Comparison of ENCODE assay signal across 11 cellular contexts in genomic region chr3:46280105-46280797, GRCh38. TPM values are rescaled to one million over a fixed set of nuclear protein-coding genes. Genes with fewer than 3 reads are reported as not detected.
A peak's percentile ranks its signal among the peaks of the same experiment; 100 is the strongest.
DNase-seq lines count a peak whose midpoint lies in the region; ATAC-seq and TF ChIP-seq lines count a peak whose summit lies in the region.
"Had no signal": no experiment of that assay in that cellular context is flagged by ENCODE, and none has a peak within 500 bp of the region (broad histone marks: within the 10 kb centered on the region; RNA-seq: fewer than 3 reads in every experiment).

No MANE protein-coding gene starts in this region.

- POLR2A ChIA-PET in PC-9 (lab: Charles Lee; ENCODE audit: unreplicated experiment) = no interaction called here
- POLR2A ChIA-PET in A673 (lab: Charles Lee; ENCODE audit: low non-redundant PET) = no interaction called here

- BruUV-seq in PC-9 (replicated peaks; lab: Mats Ljungman, UMichigan) (no TSS peak), A673 (replicated peaks; lab: Mats Ljungman, UMichigan) (no TSS peak)

- no peaks in the 10 kb centered on the region for H3K27me3 Mint-ChIP-seq in activated naive CD8-positive, alpha-beta T cell

- peaks cover 67% of the 10 kb centered on the region for H3K4me1 Mint-ChIP-seq in activated naive CD8-positive, alpha-beta T cell (ENCODE audit: low read depth)

- H4K20me1 ChIP-seq in PC-9 (ENCODE audit: insufficient read depth) = no peaks in the 10 kb centered on the region

- 78 to 89% methylated on average over 5 of the region's 5 CpGs for WGBS in lung, 2 donors

- peaks cover 9% of the 10 kb centered on the region for H3K9me3 Mint-ChIP-seq in activated naive CD8-positive, alpha-beta T cell (ENCODE audit: low read depth)

- H3K27ac ChIP-seq in PC-9 (no peak overlapping the region), lung (ENCODE audit: low read depth in 1 of 2, low read length in 1 of 2) (no peak overlapping the region), A673 (ENCODE audit: low read depth, low read length, poor library complexity, severe bottlenecking) (no peak overlapping the region)

- H3K4me3 ChIP-seq in PC-9 = no peak overlapping the region
- no peak overlapping the region for H3K4me3 ChIP-seq in lung
- no peak overlapping the region for H3K4me3 ChIP-seq in A673 (ENCODE audit: low read depth, low read length, poor library complexity, severe bottlenecking)

- peak overlapping the region; percentile 70 for H3K27ac Mint-ChIP-seq in activated naive CD8-positive, alpha-beta T cell

- CTCF ChIA-PET in PC-9 (lab: Charles Lee) (no interaction called here), A673 (lab: Charles Lee) (no interaction called here)

- intact Hi-C loops in PC-9 (cut with micrococcal nuclease; ENCODE audit: unreplicated experiment) = no loop called here
- intact Hi-C loops in A673 (cut with micrococcal nuclease; ENCODE audit: unreplicated experiment) = no loop called here

- no peaks in the 10 kb centered on the region for H3K79me2 ChIP-seq in PC-9 (ENCODE audit: low read depth)

- H3K4me2 ChIP-seq in PC-9 = no peak overlapping the region

- ATAC-seq in lung (ENCODE audit: insufficient read depth, low FRiP score) (no peak), GM19395 (IDR thresholded peaks at IDR 0.05; ENCODE audit: unreplicated experiment) (no peak), GM21576 (IDR thresholded peaks at IDR 0.05; ENCODE audit: unreplicated experiment) (no peak)

- H3K27me3 ChIP-seq in PC-9 (ENCODE audit: insufficient read depth, low read depth) (no peaks in the 10 kb centered on the region), lung (ENCODE audit: control insufficient read depth, insufficient read depth) (no peaks in the 10 kb centered on the region), A673 (replicated peaks; ENCODE audit: insufficient read depth, low read depth, low read length, poor library complexity) (no peaks in the 10 kb centered on the region)

- H3K4me3 Mint-ChIP-seq in activated naive CD8-positive, alpha-beta T cell = peak overlapping the region; percentile 30

- H3K9me2 ChIP-seq in PC-9 (ENCODE audit: insufficient read depth) = no peaks in the 10 kb centered on the region

- no peaks in the 10 kb centered on the region for H3F3A ChIP-seq in PC-9 (ENCODE audit: insufficient read depth, low read depth)

- H3K4me1 ChIP-seq in PC-9 (replicated peaks; ENCODE audit: insufficient read depth) = peaks cover 10% of the 10 kb centered on the region
- H3K4me1 ChIP-seq in lung (ENCODE audit: control insufficient read depth in 2 of 2, insufficient read depth in 2 of 2, low read length in 2 of 2) = peaks cover 0 to 2% of the 10 kb centered on the region in 2 donors
- H3K4me1 ChIP-seq in A673 (ENCODE audit: insufficient read depth, low read length, poor library complexity, severe bottlenecking) = no peaks in the 10 kb centered on the region

- H3K9me3 ChIP-seq in PC-9 (ENCODE audit: insufficient read depth, low read depth) = no peaks in the 10 kb centered on the region
- H3K9me3 ChIP-seq in lung (ENCODE audit: control insufficient read depth in 2 of 2, insufficient read depth in 1 of 2, low read length in 1 of 2) = no peaks in the 10 kb centered on the region
- no peaks in the 10 kb centered on the region for H3K9me3 ChIP-seq in A673 (ENCODE audit: low read depth, low read length, poor library complexity, severe bottlenecking)

- H3K36me3 ChIP-seq in PC-9 (ENCODE audit: low read depth) = no peaks in the 10 kb centered on the region
- no peaks in the 10 kb centered on the region for H3K36me3 ChIP-seq in lung (ENCODE audit: control insufficient read depth in 2 of 2, insufficient read depth in 2 of 2, low read length in 2 of 2)
- H3K36me3 ChIP-seq in A673 (ENCODE audit: insufficient read depth, low read length, poor library complexity, severe bottlenecking) = no peaks in the 10 kb centered on the region

- no peak overlapping the region for H2AFZ ChIP-seq in PC-9

- peaks cover 10% of the 10 kb centered on the region for H3K36me3 Mint-ChIP-seq in activated naive CD8-positive, alpha-beta T cell

- DNase-seq in Daoy (ENCODE audit: low read depth) (peak; percentile 12), PC-9 (peak; percentile 31 to 72), lung (ENCODE audit: low spot score) (peak; percentile 45), NCI-H146 treated with DMSO at 0.1 percent for 48 hours (lab: John Stamatoyannopoulos, UW; ENCODE audit: unreplicated experiment) (no peak), A673 (ENCODE audit: low spot score) (no peak)
- DNase-seq: DMS153, kidney had no signal

- no peak for TF ChIP-seq CTCF in PC-9 (conservative IDR thresholded peaks at IDR 0.05)
- TF ChIP-seq CTCF in lung (IDR thresholded peaks at IDR 0.05; ENCODE audit: control extremely low read depth, extremely low read depth) = no peak
- TF ChIP-seq CTCF in A673 (conservative IDR thresholded peaks at IDR 0.05; ENCODE audit: low read depth, low read length) = no peak

RNA-seq across cellular contexts. Expression of gene CCR3, which starts 38.0 kb away (rescaled TPM):
- not detected in 2 replicates for total RNA-seq in Daoy (2014; rRNA removed; shearing (Covaris generic))
- total RNA-seq in PC-9 (2021) = 1.7 and 3.1 TPM in 2 replicates
- under 1 TPM; 0.15 to 0.88 TPM for total RNA-seq in lung
- under 1 TPM in 1 of 2 donors, not detected in 1; 0.31 TPM for polyA plus RNA-seq in lung
- not detected in 2 replicates for total RNA-seq in A673 (2021)
- total RNA-seq: cardiac septum, kidney had no signal

Comparison
In these comparisons a context has a peak if more than half of its experiments do, and no peak if none do; other contexts are left out.
1. DNase-seq: peak in Daoy (single experiment), PC-9 (2 of 2) and lung (single experiment); none in NCI-H146 treated with DMSO at 0.1 percent for 48 hours (single experiment) and A673 (single experiment).